Comparison of ENCODE assay signal across 30 cellular contexts in genomic region chr7:41065663-41066062, GRCh38.
DNase-seq lines count a peak whose midpoint lies in the region; ATAC-seq and TF ChIP-seq lines count a peak whose summit lies in the region.
"Had no signal": no experiment of that assay in that cellular context is flagged by ENCODE, and none has a peak within 500 bp of the region (broad histone marks: within the 10 kb centered on the region; RNA-seq: fewer than 3 reads in every experiment).

No MANE protein-coding gene starts in this region.

- no peak overlapping the region for H2AFZ ChIP-seq in H9 (ENCODE audit: low read length)

- peaks cover 51% of the 10 kb centered on the region for H3K27me3 Mint-ChIP-seq in H9 (ENCODE audit: low read depth)
- H3K27me3 Mint-ChIP-seq: activated CD4-positive, alpha-beta T cell treated with anti-CD3 and anti-CD28 coated beads for 36 hours; activated naive CD4-positive, alpha-beta T cell treated with anti-CD3 and anti-CD28 coated beads, Interleukin-2, amount 10 ng/mL, durations not matched to agents 7 days and 5 days; activated T-helper 17 cell treated with anti-CD3 and anti-CD28 coated beads, Interleukin-2, amount 50 U/mL, for 72 hours; CD8-positive, alpha-beta memory T cell had no signal

- H3K4me3 ChIP-seq in colonic mucosa (no peak overlapping the region), prostate gland (no peak overlapping the region)
- H3K4me3 ChIP-seq: adrenal gland, body of pancreas, dorsolateral prefrontal cortex, K562, left lung had no signal

- H3K27ac ChIP-seq in colonic mucosa (no peak overlapping the region), prostate gland (no peak overlapping the region), H9 (ENCODE audit: insufficient read length, low read depth, low read length) (no peak overlapping the region)
- H3K27ac ChIP-seq: adrenal gland, body of pancreas, dorsolateral prefrontal cortex, left lung, VCaP had no signal

- no peak for TF ChIP-seq POLR2A in prostate gland (IDR thresholded peaks at IDR 0.05)

- no peaks in the 10 kb centered on the region for H3K9me3 Mint-ChIP-seq in H9
- H3K9me3 Mint-ChIP-seq: activated T-helper 17 cell treated with anti-CD3 and anti-CD28 coated beads, Interleukin-2, amount 50 U/mL, for 72 hours had no signal

- no peak overlapping the region for H2BK120ac ChIP-seq in H9 (ENCODE audit: low read depth, low read length, poor library complexity, severe bottlenecking)

- H3K23me2 ChIP-seq in H9 (ENCODE audit: insufficient read length, low read depth, low read length, poor library complexity, severe bottlenecking) = no peaks in the 10 kb centered on the region

- H3K18ac ChIP-seq in H9 (ENCODE audit: insufficient read length, low read depth, low read length) = no peak overlapping the region

- H3K4me1 ChIP-seq in colonic mucosa (no peaks in the 10 kb centered on the region), prostate gland (replicated peaks) (no peaks in the 10 kb centered on the region), H9 (ENCODE audit: insufficient read depth, low read length) (no peaks in the 10 kb centered on the region)
- H3K4me1 ChIP-seq: adrenal gland, BE2C, body of pancreas, left lung had no signal

- no peak for TF ChIP-seq CTCF in colonic mucosa (IDR thresholded peaks at IDR 0.05)
- no peak for TF ChIP-seq CTCF in prostate gland (IDR thresholded peaks at IDR 0.05)
- no peak for TF ChIP-seq CTCF in H9 (conservative IDR thresholded peaks at IDR 0.05)

- H3K36me3 Mint-ChIP-seq in H9 (ENCODE audit: insufficient read depth in 1 of 3, low read depth in 3 of 3) = no peaks in the 10 kb centered on the region
- H3K36me3 Mint-ChIP-seq: activated naive CD4-positive, alpha-beta T cell treated with anti-CD3 and anti-CD28 coated beads, Interleukin-2, amount 10 ng/mL, durations not matched to agents 7 days and 5 days; CD8-positive, alpha-beta memory T cell had no signal

- no peak overlapping the region for H2BK20ac ChIP-seq in H9 (ENCODE audit: low read depth, low read length, poor library complexity, severe bottlenecking)

- intact Hi-C loops in colonic mucosa (cut with DNase I) (no loop called here), prostate gland (cut with DNase I) (no loop called here)

- H3K4me3 Mint-ChIP-seq in H9 = no peak overlapping the region
- H3K4me3 Mint-ChIP-seq: activated CD4-positive, alpha-beta T cell treated with anti-CD3 and anti-CD28 coated beads for 36 hours; activated CD8-positive, alpha-beta T cell treated with anti-CD3 and anti-CD28 coated beads, Interleukin-2, amount 10 ng/mL, durations not matched to agents 7 days and 5 days; activated naive CD4-positive, alpha-beta T cell treated with anti-CD3 and anti-CD28 coated beads, Interleukin-2, amount 10 ng/mL, durations not matched to agents 7 days and 5 days; activated T-helper 17 cell treated with anti-CD3 and anti-CD28 coated beads, Interleukin-2, amount 50 U/mL, for 72 hours; CD8-positive, alpha-beta memory T cell had no signal

- no peaks in the 10 kb centered on the region for H3K27me3 ChIP-seq in colonic mucosa
- no peaks in the 10 kb centered on the region for H3K27me3 ChIP-seq in prostate gland (replicated peaks; ENCODE audit: insufficient read depth)
- no peaks in the 10 kb centered on the region; the same call in 1 of the 2 replicates for H3K27me3 ChIP-seq in H9 (ENCODE audit: insufficient read depth, low read length)
- H3K27me3 ChIP-seq: adrenal gland, BE2C, body of pancreas, dorsolateral prefrontal cortex, left lung had no signal

- no peak overlapping the region for H3K4me2 ChIP-seq in H9 (ENCODE audit: insufficient read depth, insufficient read length, low read length)

- no peak overlapping the region for H2AK5ac ChIP-seq in H9 (ENCODE audit: insufficient read length, low read length)

- H3K27ac Mint-ChIP-seq in H9 = no peak overlapping the region
- H3K27ac Mint-ChIP-seq: activated CD4-positive, alpha-beta T cell treated with anti-CD3 and anti-CD28 coated beads for 36 hours; activated CD8-positive, alpha-beta T cell treated with anti-CD3 and anti-CD28 coated beads, Interleukin-2, amount 10 ng/mL, durations not matched to agents 7 days and 5 days; activated naive CD4-positive, alpha-beta T cell treated with anti-CD3 and anti-CD28 coated beads, Interleukin-2, amount 10 ng/mL, durations not matched to agents 7 days and 5 days; activated T-helper 17 cell treated with anti-CD3 and anti-CD28 coated beads, Interleukin-2, amount 50 U/mL, for 72 hours; CD8-positive, alpha-beta memory T cell had no signal

- H3K23ac ChIP-seq in H9 (ENCODE audit: insufficient read length, low read depth, low read length) = no peak overlapping the region

- H3T11ph ChIP-seq in H9 (ENCODE audit: low read length) = no peak overlapping the region

- H4K20me1 ChIP-seq in H9 (ENCODE audit: control insufficient read depth, insufficient read depth, insufficient read length) = no peaks in the 10 kb centered on the region

- H3K9ac ChIP-seq in colonic mucosa (ENCODE audit: low read depth in 2 of 2, low read length in 2 of 2) (no peak overlapping the region), H9 (ENCODE audit: extremely low read depth, insufficient read length, low read length) (no peak overlapping the region)

- no peaks in the 10 kb centered on the region for H3K79me2 ChIP-seq in H9 (ENCODE audit: insufficient read depth, low read length)

- no peak overlapping the region for H3K4ac ChIP-seq in H9 (ENCODE audit: low read depth, low read length)

- H2BK5ac ChIP-seq in H9 (ENCODE audit: insufficient read length, low read length) = no peak overlapping the region

- no peak overlapping the region for H2BK15ac ChIP-seq in H9 (ENCODE audit: low read depth, low read length)

- DNase-seq in ELF-1 (ENCODE audit: low read depth, low spot score) (peak; percentile 72), NCI-H2029 treated with DMSO at 0.1 percent for 48 hours (lab: John Stamatoyannopoulos, UW) (peak; percentile 46), colonic mucosa (peak; percentile 61), prostate gland (ENCODE audit: low spot score) (peak; percentile 84), medulla oblongata (ENCODE audit: extremely low spot score) (no peak), H9 (no peak)
- DNase-seq: activated CD4-positive, alpha-beta T cell treated with anti-CD3 and anti-CD28 coated beads for 36 hours; activated CD8-positive, alpha-beta T cell treated with anti-CD3 and anti-CD28 coated beads, Interleukin-2, amount 10 ng/mL, durations not matched to agents 7 days and 5 days; activated naive CD4-positive, alpha-beta T cell treated with anti-CD3 and anti-CD28 coated beads, Interleukin-2, amount 10 ng/mL, durations not matched to agents 7 days and 5 days; adrenal gland; BE2C; body of pancreas; CD8-positive, alpha-beta memory T cell; cerebellar nuclear complex; DMS79; dorsolateral prefrontal cortex; GF-D8; hypothalamus; left lung; MM.1S; NCI-H1930; right cardiac atrium; SHP77; stimulated activated CD4-positive, alpha-beta T cell treated with anti-CD3 and anti-CD28 coated beads, Interleukin-1b, Interleukin-23, amount 100 ng/mL, for 48 hours; stimulated activated naive CD8-positive, alpha-beta T cell treated with anti-CD3 and anti-CD28 coated beads, Interleukin-15, Interleukin-2, amounts not matched to agents 100 U/mL and 50 U/mL, for 24 hours; T-helper 9 cell had no signal

- H3K56ac ChIP-seq in H9 (ENCODE audit: insufficient read length, low read depth, low read length) = no peak overlapping the region

- no peak overlapping the region for H4K8ac ChIP-seq in H9 (replicated peaks; ENCODE audit: insufficient read length, low read depth, low read length)

- no peak overlapping the region for H4K5ac ChIP-seq in H9 (ENCODE audit: insufficient read length, low read depth, low read length)

- H3K14ac ChIP-seq in H9 (ENCODE audit: insufficient read depth, low read length) = no peak overlapping the region

- no peak for ATAC-seq in HG02678 (IDR thresholded peaks at IDR 0.05; ENCODE audit: unreplicated experiment)
- ATAC-seq: activated CD4-positive, alpha-beta T cell treated with anti-CD3 and anti-CD28 coated beads for 36 hours; activated CD8-positive, alpha-beta T cell treated with anti-CD3 and anti-CD28 coated beads, Interleukin-2, amount 10 ng/mL, durations not matched to agents 7 days and 5 days; activated T-helper 17 cell treated with anti-CD3 and anti-CD28 coated beads, Interleukin-2, amount 50 U/mL, for 72 hours; body of pancreas; K562; left lung; right cardiac atrium; stimulated activated naive CD8-positive, alpha-beta T cell treated with anti-CD3 and anti-CD28 coated beads, Interleukin-15, Interleukin-2, amounts not matched to agents 100 U/mL and 50 U/mL, for 24 hours had no signal

- H4K91ac ChIP-seq in H9 (ENCODE audit: insufficient read length, low read depth, low read length) = no peak overlapping the region

- no peaks in the 10 kb centered on the region for H3K79me1 ChIP-seq in H9 (ENCODE audit: insufficient read depth, low read depth, low read length, poor library complexity, severe bottlenecking)

- H3K9me3 ChIP-seq in colonic mucosa = no peaks in the 10 kb centered on the region
- H3K9me3 ChIP-seq in prostate gland = no peaks in the 10 kb centered on the region
- H3K9me3 ChIP-seq in H9 (ENCODE audit: control insufficient read depth, low read depth, low read length) = no peaks in the 10 kb centered on the region
- H3K9me3 ChIP-seq: adrenal gland, BE2C, body of pancreas, left lung had no signal

- no peaks in the 10 kb centered on the region for H3K4me1 Mint-ChIP-seq in H9
- H3K4me1 Mint-ChIP-seq: activated CD4-positive, alpha-beta T cell treated with anti-CD3 and anti-CD28 coated beads for 36 hours; activated naive CD4-positive, alpha-beta T cell treated with anti-CD3 and anti-CD28 coated beads, Interleukin-2, amount 10 ng/mL, durations not matched to agents 7 days and 5 days; activated T-helper 17 cell treated with anti-CD3 and anti-CD28 coated beads, Interleukin-2, amount 50 U/mL, for 72 hours; CD8-positive, alpha-beta memory T cell had no signal

- H2BK12ac ChIP-seq in H9 (ENCODE audit: insufficient read length, low read depth, low read length) = no peak overlapping the region

- 33% methylated on average over 4 of the region's 4 CpGs for WGBS in prostate gland
- no CpG with 5 or more reads among the region's 4 CpGs for WGBS in H9 (ENCODE audit: extremely low coverage, insufficient read length, low lambda C conversion rate)

- H3K36me3 ChIP-seq in colonic mucosa (no peaks in the 10 kb centered on the region), prostate gland (no peaks in the 10 kb centered on the region)
- H3K36me3 ChIP-seq: adrenal gland, BE2C, left lung had no signal

Comparison
In these comparisons a context has a peak if more than half of its experiments do, and no peak if none do; other contexts are left out.
1. DNase-seq: peak in ELF-1 (single experiment), NCI-H2029 treated with DMSO at 0.1 percent for 48 hours (single experiment), colonic mucosa (single experiment) and prostate gland (single experiment); none in medulla oblongata (single experiment) and H9 (single experiment).